1 cellular context compared by ENCODE assay signal in the genomic region with DNA sequence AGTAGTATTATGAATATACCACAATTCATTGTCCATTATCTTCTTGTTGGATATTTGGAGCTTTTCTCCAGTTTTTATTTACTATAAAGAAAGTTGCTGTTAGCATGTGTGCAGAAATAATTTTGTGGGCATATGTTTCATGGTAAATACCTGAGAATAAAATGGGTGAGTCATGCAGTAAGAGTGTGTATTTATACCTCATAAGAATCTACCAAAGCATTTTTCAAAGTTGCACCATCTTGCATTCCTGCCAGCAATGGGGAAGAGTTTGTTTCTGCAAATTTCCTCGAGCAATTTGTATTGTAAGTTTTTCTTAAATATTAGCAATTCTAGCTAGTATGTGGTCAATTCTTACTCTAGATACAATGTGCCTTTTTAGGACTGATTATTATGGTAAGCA.
TF ChIP-seq lines count a peak whose summit lies in the region.

No MANE protein-coding gene starts in this region.

TF ChIP-seq in HCT116, 20 proteins besides CTCF, POLR2A, EP300 and RAD21:
- no peak for TF ChIP-seq EZH2phosphoT487 (IDR thresholded peaks at IDR 0.05; ENCODE audit: borderline replicate concordance)
- TF ChIP-seq ZNF274 (IDR thresholded peaks at IDR 0.05; ENCODE audit: low read depth, low read length) = no peak
- no peak for TF ChIP-seq ZFX (IDR thresholded peaks at IDR 0.05)
- TF ChIP-seq CBX3 (IDR thresholded peaks at IDR 0.05; ENCODE audit: low read depth) = no peak
- no peak for TF ChIP-seq TCF7L2 (IDR thresholded peaks at IDR 0.05; ENCODE audit: borderline replicate concordance, extremely low read depth, insufficient read depth, insufficient read length)
- TF ChIP-seq JUND (IDR thresholded peaks at IDR 0.05) = no peak
- TF ChIP-seq, protein P1, sequence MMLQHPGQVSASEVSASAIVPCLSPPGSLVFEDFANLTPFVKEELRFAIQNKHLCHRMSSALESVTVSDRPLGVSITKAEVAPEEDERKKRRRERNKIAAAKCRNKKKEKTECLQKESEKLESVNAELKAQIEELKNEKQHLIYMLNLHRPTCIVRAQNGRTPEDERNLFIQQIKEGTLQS (IDR thresholded peaks at IDR 0.05) = no peak
- TF ChIP-seq EGR1 (IDR thresholded peaks at IDR 0.05; ENCODE audit: low read depth) = no peak
- TF ChIP-seq, protein P2, sequence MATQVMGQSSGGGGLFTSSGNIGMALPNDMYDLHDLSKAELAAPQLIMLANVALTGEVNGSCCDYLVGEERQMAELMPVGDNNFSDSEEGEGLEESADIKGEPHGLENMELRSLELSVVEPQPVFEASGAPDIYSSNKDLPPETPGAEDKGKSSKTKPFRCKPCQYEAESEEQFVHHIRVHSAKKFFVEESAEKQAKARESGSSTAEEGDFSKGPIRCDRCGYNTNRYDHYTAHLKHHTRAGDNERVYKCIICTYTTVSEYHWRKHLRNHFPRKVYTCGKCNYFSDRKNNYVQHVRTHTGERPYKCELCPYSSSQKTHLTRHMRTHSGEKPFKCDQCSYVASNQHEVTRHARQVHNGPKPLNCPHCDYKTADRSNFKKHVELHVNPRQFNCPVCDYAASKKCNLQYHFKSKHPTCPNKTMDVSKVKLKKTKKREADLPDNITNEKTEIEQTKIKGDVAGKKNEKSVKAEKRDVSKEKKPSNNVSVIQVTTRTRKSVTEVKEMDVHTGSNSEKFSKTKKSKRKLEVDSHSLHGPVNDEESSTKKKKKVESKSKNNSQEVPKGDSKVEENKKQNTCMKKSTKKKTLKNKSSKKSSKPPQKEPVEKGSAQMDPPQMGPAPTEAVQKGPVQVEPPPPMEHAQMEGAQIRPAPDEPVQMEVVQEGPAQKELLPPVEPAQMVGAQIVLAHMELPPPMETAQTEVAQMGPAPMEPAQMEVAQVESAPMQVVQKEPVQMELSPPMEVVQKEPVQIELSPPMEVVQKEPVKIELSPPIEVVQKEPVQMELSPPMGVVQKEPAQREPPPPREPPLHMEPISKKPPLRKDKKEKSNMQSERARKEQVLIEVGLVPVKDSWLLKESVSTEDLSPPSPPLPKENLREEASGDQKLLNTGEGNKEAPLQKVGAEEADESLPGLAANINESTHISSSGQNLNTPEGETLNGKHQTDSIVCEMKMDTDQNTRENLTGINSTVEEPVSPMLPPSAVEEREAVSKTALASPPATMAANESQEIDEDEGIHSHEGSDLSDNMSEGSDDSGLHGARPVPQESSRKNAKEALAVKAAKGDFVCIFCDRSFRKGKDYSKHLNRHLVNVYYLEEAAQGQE (IDR thresholded peaks at IDR 0.05; ENCODE audit: low read depth) = no peak
- TF ChIP-seq POLR2AphosphoS5 (IDR thresholded peaks at IDR 0.05; ENCODE audit: low read depth, low read length) = no peak
